Comparison of ENCODE assay signal across 8 cellular contexts in the genomic region with DNA sequence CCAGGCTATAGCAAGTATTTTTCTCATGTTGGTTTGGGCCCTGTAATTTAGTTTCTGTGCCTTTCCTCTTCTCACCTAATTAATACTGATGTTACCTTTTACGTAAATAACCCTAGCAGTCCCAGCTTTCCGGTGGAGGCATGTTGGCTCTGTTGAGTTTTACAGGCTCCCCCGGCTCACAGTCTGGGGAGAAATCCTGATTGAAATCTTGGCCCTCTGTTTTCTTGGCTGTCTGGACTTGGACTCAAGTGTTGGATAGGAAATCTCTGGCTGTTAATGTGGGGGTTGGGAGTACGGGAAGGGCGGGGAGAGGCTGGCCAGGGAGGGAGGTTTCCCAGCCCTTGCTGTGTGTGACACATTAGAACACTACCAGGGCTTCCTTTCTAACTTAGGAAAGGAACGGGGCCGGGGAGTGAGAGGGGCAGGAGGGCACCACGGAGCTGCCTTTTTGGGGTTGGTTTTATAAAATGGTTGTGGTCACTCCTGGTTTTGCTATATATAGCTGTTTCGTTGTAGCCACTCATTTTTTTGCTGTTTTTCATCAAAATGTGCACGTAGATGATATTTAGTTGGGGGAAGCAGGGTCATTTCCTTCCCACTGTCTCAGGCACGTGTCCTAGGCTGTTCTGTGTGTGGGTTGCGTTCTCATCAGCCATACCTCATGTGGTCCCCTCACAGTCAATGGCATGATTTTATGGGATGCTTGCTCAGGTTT. TPM values are rescaled to one million over a fixed set of nuclear protein-coding genes. Genes with fewer than 3 reads are reported as not detected.
A peak's percentile ranks its signal among the peaks of the same experiment; 100 is the strongest.
DNase-seq lines count a peak whose midpoint lies in the region; TF ChIP-seq lines count a peak whose summit lies in the region.

No MANE protein-coding gene starts in this region.

- no peak overlapping the region for H3K4me3 Mint-ChIP-seq in activated naive CD4-positive, alpha-beta T cell treated with anti-CD3 and anti-CD28 coated beads, Interleukin-2, amount 10 ng/mL, durations not matched to agents 7 days and 5 days

- peaks cover 70% of the 10 kb centered on the region for H4K20me1 ChIP-seq in neural cell (ENCODE audit: insufficient read depth)

- no peak overlapping the region for H3K9ac ChIP-seq in neural cell (ENCODE audit: low read length)

- no peaks in the 10 kb centered on the region for H3K4me1 Mint-ChIP-seq in activated naive CD4-positive, alpha-beta T cell treated with anti-CD3 and anti-CD28 coated beads, Interleukin-2, amount 10 ng/mL, durations not matched to agents 7 days and 5 days

- H3F3A ChIP-seq in neural cell (ENCODE audit: insufficient read depth, low read length, poor library complexity, severe bottlenecking) = no peaks in the 10 kb centered on the region

- H2AFZ ChIP-seq in neural cell (ENCODE audit: low read depth, low read length) = no peak overlapping the region

- no peaks in the 10 kb centered on the region for H3K36me3 ChIP-seq in neural cell (ENCODE audit: insufficient read depth, low read length)

- H3K27ac ChIP-seq in neural cell (ENCODE audit: low read length) = no peak overlapping the region

- no peak overlapping the region for H3K4me2 ChIP-seq in neural cell (ENCODE audit: low read length)

- no peaks in the 10 kb centered on the region for H3K27me3 ChIP-seq in neural cell (ENCODE audit: insufficient read depth, low read depth, low read length)

- H3K9me2 ChIP-seq in neural cell (ENCODE audit: insufficient read depth, low read length) = no peaks in the 10 kb centered on the region

- no peaks in the 10 kb centered on the region for H3K36me3 Mint-ChIP-seq in activated naive CD4-positive, alpha-beta T cell treated with anti-CD3 and anti-CD28 coated beads, Interleukin-2, amount 10 ng/mL, durations not matched to agents 7 days and 5 days

- no peaks in the 10 kb centered on the region for H3K9me3 Mint-ChIP-seq in activated naive CD4-positive, alpha-beta T cell treated with anti-CD3 and anti-CD28 coated beads, Interleukin-2, amount 10 ng/mL, durations not matched to agents 7 days and 5 days

- TF ChIP-seq EP300 in neural cell (conservative IDR thresholded peaks at IDR 0.05; ENCODE audit: poor library complexity, severe bottlenecking) = no peak

- H3K79me2 ChIP-seq in neural cell (replicated peaks; ENCODE audit: insufficient read depth, low read length) = peaks cover 95% of the 10 kb centered on the region

- no peak for TF ChIP-seq CTCF in neural cell (IDR thresholded peaks at IDR 0.05; ENCODE audit: poor library complexity, severe bottlenecking)
- no peak for TF ChIP-seq CTCF in GM20000 (IDR thresholded peaks at IDR 0.05; ENCODE audit: extremely low read depth, missing control alignments)

- H3K27me3 Mint-ChIP-seq in activated naive CD4-positive, alpha-beta T cell treated with anti-CD3 and anti-CD28 coated beads, Interleukin-2, amount 10 ng/mL, durations not matched to agents 7 days and 5 days = peaks cover 30% of the 10 kb centered on the region

- no peak overlapping the region for H3K27ac Mint-ChIP-seq in activated naive CD4-positive, alpha-beta T cell treated with anti-CD3 and anti-CD28 coated beads, Interleukin-2, amount 10 ng/mL, durations not matched to agents 7 days and 5 days

- TF ChIP-seq RAD21 in neural cell (conservative IDR thresholded peaks at IDR 0.05) = no peak

- DNase-seq in SKM-1 treated with dmso at 0.1 percent for 144 hours (lab: John Stamatoyannopoulos, UW; ENCODE audit: unreplicated experiment) (peak; percentile 15), SKM-1 (lab: John Stamatoyannopoulos, UW; ENCODE audit: unreplicated experiment) (no peak), NCI-H446 (lab: John Stamatoyannopoulos, UW) (peak; percentile 65 to 86), fibroblast of gingiva (ENCODE audit: low read depth) (peak; percentile 61), GM20000 (ENCODE audit: low spot score) (no peak), DMS153 treated with DMSO at 0.1 percent for 48 hours (lab: John Stamatoyannopoulos, UW; ENCODE audit: unreplicated experiment) (no peak)
- DNase-seq in activated naive CD4-positive, alpha-beta T cell treated with anti-CD3 and anti-CD28 coated beads, Interleukin-2, amount 10 ng/mL, durations not matched to agents 7 days and 5 days = no peak

- H3K4me3 ChIP-seq in neural cell (ENCODE audit: low read length) = peak overlapping the region; percentile 32

- H3K9me3 ChIP-seq in neural cell (ENCODE audit: low read length) = no peaks in the 10 kb centered on the region

- CTCF ChIA-PET in activated naive CD4-positive, alpha-beta T cell treated with anti-CD3 and anti-CD28 coated beads, Interleukin-2, amount 10 ng/mL, durations not matched to agents 7 days and 5 days (lab: Charles Lee) = interaction anchor here (0.9 kb wide), 1 partner anchor 495 kb away, joined by 3 read pairs; no protein-coding TSS in a partner anchor

TF ChIP-seq in neural cell, 6 proteins besides CTCF, POLR2A, EP300 and RAD21:
- no peak for TF ChIP-seq MXI1 (conservative IDR thresholded peaks at IDR 0.05; ENCODE audit: poor library complexity, severe bottlenecking)
- TF ChIP-seq POLR2AphosphoS5 (IDR thresholded peaks at IDR 0.05) = no peak
- no peak for TF ChIP-seq EZH2 (IDR thresholded peaks at IDR 0.05; ENCODE audit: borderline replicate concordance, insufficient read depth, low read length, poor library complexity, severe bottlenecking)
- TF ChIP-seq, protein P1, sequence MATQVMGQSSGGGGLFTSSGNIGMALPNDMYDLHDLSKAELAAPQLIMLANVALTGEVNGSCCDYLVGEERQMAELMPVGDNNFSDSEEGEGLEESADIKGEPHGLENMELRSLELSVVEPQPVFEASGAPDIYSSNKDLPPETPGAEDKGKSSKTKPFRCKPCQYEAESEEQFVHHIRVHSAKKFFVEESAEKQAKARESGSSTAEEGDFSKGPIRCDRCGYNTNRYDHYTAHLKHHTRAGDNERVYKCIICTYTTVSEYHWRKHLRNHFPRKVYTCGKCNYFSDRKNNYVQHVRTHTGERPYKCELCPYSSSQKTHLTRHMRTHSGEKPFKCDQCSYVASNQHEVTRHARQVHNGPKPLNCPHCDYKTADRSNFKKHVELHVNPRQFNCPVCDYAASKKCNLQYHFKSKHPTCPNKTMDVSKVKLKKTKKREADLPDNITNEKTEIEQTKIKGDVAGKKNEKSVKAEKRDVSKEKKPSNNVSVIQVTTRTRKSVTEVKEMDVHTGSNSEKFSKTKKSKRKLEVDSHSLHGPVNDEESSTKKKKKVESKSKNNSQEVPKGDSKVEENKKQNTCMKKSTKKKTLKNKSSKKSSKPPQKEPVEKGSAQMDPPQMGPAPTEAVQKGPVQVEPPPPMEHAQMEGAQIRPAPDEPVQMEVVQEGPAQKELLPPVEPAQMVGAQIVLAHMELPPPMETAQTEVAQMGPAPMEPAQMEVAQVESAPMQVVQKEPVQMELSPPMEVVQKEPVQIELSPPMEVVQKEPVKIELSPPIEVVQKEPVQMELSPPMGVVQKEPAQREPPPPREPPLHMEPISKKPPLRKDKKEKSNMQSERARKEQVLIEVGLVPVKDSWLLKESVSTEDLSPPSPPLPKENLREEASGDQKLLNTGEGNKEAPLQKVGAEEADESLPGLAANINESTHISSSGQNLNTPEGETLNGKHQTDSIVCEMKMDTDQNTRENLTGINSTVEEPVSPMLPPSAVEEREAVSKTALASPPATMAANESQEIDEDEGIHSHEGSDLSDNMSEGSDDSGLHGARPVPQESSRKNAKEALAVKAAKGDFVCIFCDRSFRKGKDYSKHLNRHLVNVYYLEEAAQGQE (IDR thresholded peaks at IDR 0.05; ENCODE audit: borderline replicate concordance) = no peak
- TF ChIP-seq TAF1 (IDR thresholded peaks at IDR 0.05; ENCODE audit: low read depth) = no peak
- TF ChIP-seq SMC3 (conservative IDR thresholded peaks at IDR 0.05; ENCODE audit: poor library complexity) = no peak

RNA-seq across cellular contexts. Expression of a gene that starts 10.9 kb away (rescaled TPM):
- 168 and 178 TPM in 2 replicates for polyA plus RNA-seq in neural cell
- polyA minus RNA-seq in neural cell = 431 and 552 TPM in 2 replicates

Comparison
In these comparisons a context has a peak if more than half of its experiments do, and no peak if none do; other contexts are left out.
1. DNase-seq: peak in SKM-1 treated with dmso at 0.1 percent for 144 hours (single experiment), NCI-H446 (2 of 2) and fibroblast of gingiva (single experiment); none in SKM-1 (single experiment), GM20000 (single experiment), activated naive CD4-positive, alpha-beta T cell treated with anti-CD3 and anti-CD28 coated beads, Interleukin-2, amount 10 ng/mL, durations not matched to agents 7 days and 5 days (single experiment) and DMS153 treated with DMSO at 0.1 percent for 48 hours (single experiment).